Comparison of ENCODE assay signal across 11 cellular contexts in the genomic region with DNA sequence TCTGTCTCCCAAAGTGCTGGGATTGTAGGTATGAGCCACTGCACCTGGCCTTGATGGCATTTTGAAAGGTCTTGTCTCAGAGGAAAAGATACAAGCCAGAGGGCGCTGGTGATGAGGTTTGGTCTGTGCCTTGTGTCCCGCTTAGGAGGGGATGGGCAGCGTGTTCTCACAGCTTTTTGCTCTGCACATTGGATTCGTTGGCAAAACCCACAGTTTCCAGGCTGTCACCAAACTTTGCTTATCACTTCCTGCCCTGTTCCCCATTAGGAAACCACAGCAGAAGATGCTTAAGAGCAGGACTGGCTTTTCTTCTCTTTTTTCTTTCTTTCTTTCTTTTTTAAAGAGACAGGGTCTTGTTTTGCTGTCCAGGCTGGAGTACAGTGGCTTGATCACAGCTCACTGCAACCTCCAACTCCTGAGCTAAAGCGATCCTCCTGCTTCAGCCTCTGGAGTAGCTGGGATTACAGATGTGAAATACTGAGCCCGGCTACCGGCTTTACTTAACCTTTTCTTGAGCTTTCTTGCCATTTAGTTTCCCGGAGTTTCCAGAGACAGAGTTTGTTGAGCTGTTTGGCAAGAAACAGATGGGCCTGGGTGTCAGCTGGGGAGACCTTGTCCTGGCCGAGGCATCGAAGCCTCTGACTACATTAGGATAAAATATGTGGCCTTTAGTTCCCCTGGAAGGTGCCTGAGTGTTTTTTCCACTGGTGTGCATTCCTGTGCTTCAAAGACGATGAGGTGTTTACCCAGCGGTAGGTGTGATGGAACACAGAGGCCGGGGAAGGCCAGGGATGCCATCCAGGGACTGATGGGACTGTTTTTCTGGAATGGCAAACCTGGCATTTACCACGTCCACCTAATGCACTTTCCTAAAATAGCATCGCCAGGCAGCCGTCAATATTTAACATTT.
A peak's percentile ranks its signal among the peaks of the same experiment; 100 is the strongest.
DNase-seq lines count a peak whose midpoint lies in the region; ATAC-seq and TF ChIP-seq lines count a peak whose summit lies in the region.
"Had no signal": no experiment of that assay in that cellular context is flagged by ENCODE, and none has a peak within 500 bp of the region (broad histone marks: within the 10 kb centered on the region; RNA-seq: fewer than 3 reads in every experiment).

No MANE protein-coding gene starts in this region.

- DNase-seq in DMS 273 (lab: John Stamatoyannopoulos, UW; ENCODE audit: unreplicated experiment) (peak; percentile 14), DMS 273 treated with DMSO at 0.1 percent for 48 hours (lab: John Stamatoyannopoulos, UW) (no peak), NOMO-1 treated with dmso at 0.1 percent for 144 hours (lab: John Stamatoyannopoulos, UW; ENCODE audit: unreplicated experiment) (peak; percentile 85), choroid plexus epithelial cell (ENCODE audit: low read depth) (no peak), sigmoid colon (peak; percentile 91), posterior vena cava (ENCODE audit: low spot score) (no peak), ecto neural progenitor cell (ENCODE audit: low spot score) (no peak)
- DNase-seq: left cardiac atrium; stimulated activated CD4-positive, alpha-beta T cell treated with anti-CD3 and anti-CD28 coated beads, Interleukin-2, amount 100 ng/mL, for 48 hours had no signal

- intact Hi-C loops in sigmoid colon (cut with DNase I) (loop anchor here (2.0 to 5.0 kb wide), 3 partner anchors 25 to 205 kb away; a partner anchor contains a TSS), posterior vena cava (cut with DNase I) (no loop called here)

- no peak overlapping the region for H3K4me3 ChIP-seq in choroid plexus epithelial cell (ENCODE audit: low read depth, low read length)
- H3K4me3 ChIP-seq in sigmoid colon, result no peak overlapping the region

- H3K4me1 ChIP-seq in sigmoid colon, result peaks cover 0 to 75% (median 64%) of the 10 kb centered on the region in 4 donors

- no peak for ATAC-seq in HG02973 (IDR thresholded peaks at IDR 0.05; ENCODE audit: unreplicated experiment)

- TF ChIP-seq EP300 in sigmoid colon (IDR thresholded peaks at IDR 0.05), result peak; percentile 89 to 97 (median 90)

- no peak for TF ChIP-seq POLR2A in sigmoid colon (IDR thresholded peaks at IDR 0.05)

- TF ChIP-seq CTCF in choroid plexus epithelial cell (conservative IDR thresholded peaks at IDR 0.05; ENCODE audit: low read depth, low read length) (peak; percentile 29), sigmoid colon (IDR thresholded peaks at IDR 0.05) (peak in 3 of 4 experiments; percentile 18 to 36 (median 25))

- 58 to 88% methylated on average over 16 of the region's 16 CpGs for WGBS in sigmoid colon, 2 donors

- peak overlapping the region; percentile 75 to 92 (median 85) for H3K27ac ChIP-seq in sigmoid colon
- H3K27ac ChIP-seq: 22Rv1 had no signal

- no peaks in the 10 kb centered on the region for H3K27me3 ChIP-seq in sigmoid colon

- H3K9me3 ChIP-seq in sigmoid colon, result no peaks in the 10 kb centered on the region

- H3K36me3 ChIP-seq in sigmoid colon, result no peaks in the 10 kb centered on the region

Comparison
In these comparisons a context has a peak if more than half of its experiments do, and no peak if none do; other contexts are left out.
1. DNase-seq: peak in DMS 273 (single experiment), NOMO-1 treated with dmso at 0.1 percent for 144 hours (single experiment) and sigmoid colon (single experiment); none in DMS 273 treated with DMSO at 0.1 percent for 48 hours (single experiment), choroid plexus epithelial cell (single experiment), posterior vena cava (single experiment) and ecto neural progenitor cell (single experiment).